In genomic region chr6:155313602-155314091, GRCh38 we compare ENCODE assay signal across 8 cellular contexts. TPM values are rescaled to one million over a fixed set of nuclear protein-coding genes. Genes with fewer than 3 reads are reported as not detected.
DNase-seq lines count a peak whose midpoint lies in the region; ATAC-seq and TF ChIP-seq lines count a peak whose summit lies in the region.

No MANE protein-coding gene starts in this region.

- no peaks in the 10 kb centered on the region for H3K9me3 Mint-ChIP-seq in activated CD4-positive, alpha-beta memory T cell treated with anti-CD3 and anti-CD28 coated beads, Interleukin-2, amount 10 ng/mL, durations not matched to agents 7 days and 5 days

- H3K4me1 ChIP-seq in KMS-11 (ENCODE audit: low read depth, poor library complexity, severe bottlenecking) (peaks cover 15% of the 10 kb centered on the region), right cardiac atrium (ENCODE audit: control insufficient read depth, insufficient read depth, low read length) (no peaks in the 10 kb centered on the region)

- H3K27me3 Mint-ChIP-seq in activated CD4-positive, alpha-beta memory T cell treated with anti-CD3 and anti-CD28 coated beads, Interleukin-2, amount 10 ng/mL, durations not matched to agents 7 days and 5 days = no peaks in the 10 kb centered on the region

- POLR2A ChIA-PET in activated CD4-positive, alpha-beta memory T cell treated with anti-CD3 and anti-CD28 coated beads, Interleukin-2, amount 10 ng/mL, durations not matched to agents 7 days and 5 days (lab: Charles Lee) = interaction anchor here (0.9 to 5.3 kb wide), 8 partner anchors 10 to 1708 kb away, joined by 3 to 31 read pairs (median 12); no protein-coding TSS in a partner anchor

- DNase-seq in activated CD4-positive, alpha-beta memory T cell treated with anti-CD3 and anti-CD28 coated beads, Interleukin-2, amount 10 ng/mL, durations not matched to agents 7 days and 5 days = no peak
- DNase-seq in right cardiac atrium = peak in 1 of 3 donors; percentile 38
- DNase-seq in dedifferentiated amniotic fluid mesenchymal stem cell (ENCODE audit: extremely low spot score) = no peak
- DNase-seq in midbrain (lab: John Stamatoyannopoulos, UW) = no peak

- WGBS in right cardiac atrium = under 1% methylated on average over 15 of the region's 15 CpGs

- no peaks in the 10 kb centered on the region for H3K36me3 ChIP-seq in KMS-11 (ENCODE audit: insufficient read depth)

- H3K4me2 ChIP-seq in KMS-11 = peak overlapping the region; percentile 85

- CTCF ChIA-PET in activated CD4-positive, alpha-beta memory T cell treated with anti-CD3 and anti-CD28 coated beads, Interleukin-2, amount 10 ng/mL, durations not matched to agents 7 days and 5 days (lab: Charles Lee) = interaction anchor here (1.3 kb wide), 1 partner anchor 160 kb away, joined by 7 read pairs; no protein-coding TSS in a partner anchor

- no peaks in the 10 kb centered on the region for H3K27me3 ChIP-seq in KMS-11 (ENCODE audit: insufficient read depth, low read depth)
- H3K27me3 ChIP-seq in right cardiac atrium (ENCODE audit: control insufficient read depth, insufficient read depth) = no peaks in the 10 kb centered on the region

- H3K79me2 ChIP-seq in KMS-11 (ENCODE audit: insufficient read depth, low read depth) = no peaks in the 10 kb centered on the region; the same call in 1 of the 2 replicates

- peak overlapping the region; percentile 92 for H3K27ac Mint-ChIP-seq in activated CD4-positive, alpha-beta memory T cell treated with anti-CD3 and anti-CD28 coated beads, Interleukin-2, amount 10 ng/mL, durations not matched to agents 7 days and 5 days

- peak overlapping the region; percentile 67 for H3K9ac ChIP-seq in KMS-11

- ATAC-seq in GM21619 (IDR thresholded peaks at IDR 0.05; ENCODE audit: unreplicated experiment) = peak; percentile 7
- no peak for ATAC-seq in right cardiac atrium

- H3K36me3 Mint-ChIP-seq in activated CD4-positive, alpha-beta memory T cell treated with anti-CD3 and anti-CD28 coated beads, Interleukin-2, amount 10 ng/mL, durations not matched to agents 7 days and 5 days (ENCODE audit: low read depth) = peaks cover 28% of the 10 kb centered on the region

- intact Hi-C loops in right cardiac atrium (cut with DNase I) = loop anchor here in 1 of 4 donors (10.0 kb wide), 1 partner anchor 139 kb away; no protein-coding TSS in a partner anchor

- peak overlapping the region; percentile 48 for H3K4me3 ChIP-seq in GM12875 (ENCODE audit: low read depth, low read length)
- H3K4me3 ChIP-seq in KMS-11 (IDR thresholded peaks at IDR 0.05; ENCODE audit: insufficient read depth, low read depth, low read length) = no peak overlapping the region
- peak overlapping the region; percentile 51 for H3K4me3 ChIP-seq in right cardiac atrium (ENCODE audit: low read length)
- peak overlapping the region; percentile 72 to 89 (median 82) for H3K4me3 ChIP-seq in skin epidermis

- H3K27ac ChIP-seq in KMS-11 = peak overlapping the region; percentile 53
- peak overlapping the region; percentile 27 for H3K27ac ChIP-seq in right cardiac atrium (ENCODE audit: low read length)
- peak overlapping the region; percentile 26 to 92 (median 84) for H3K27ac ChIP-seq in skin epidermis

- H3K4me3 Mint-ChIP-seq in activated CD4-positive, alpha-beta memory T cell treated with anti-CD3 and anti-CD28 coated beads, Interleukin-2, amount 10 ng/mL, durations not matched to agents 7 days and 5 days = peak overlapping the region; percentile 85

- peaks cover 44% of the 10 kb centered on the region for H3K4me1 Mint-ChIP-seq in activated CD4-positive, alpha-beta memory T cell treated with anti-CD3 and anti-CD28 coated beads, Interleukin-2, amount 10 ng/mL, durations not matched to agents 7 days and 5 days

- TF ChIP-seq CTCF in GM12875 (IDR thresholded peaks at IDR 0.05; ENCODE audit: borderline replicate concordance, insufficient read depth, low read depth, low read length) (no peak), KMS-11 (conservative IDR thresholded peaks at IDR 0.05; ENCODE audit: low read depth, low read length) (no peak)

- no peaks in the 10 kb centered on the region for H3K9me3 ChIP-seq in right cardiac atrium (ENCODE audit: control insufficient read depth, low read length)

- H4K20me1 ChIP-seq in KMS-11 (ENCODE audit: insufficient read depth) = no peaks in the 10 kb centered on the region

- H2AFZ ChIP-seq in KMS-11 (ENCODE audit: low read depth) = peak overlapping the region; percentile 89

RNA-seq across cellular contexts. Expression of gene TFB1M, which starts 0.6 kb away (rescaled TPM):
- total RNA-seq in activated CD4-positive, alpha-beta memory T cell treated with anti-CD3 and anti-CD28 coated beads, Interleukin-2, amount 10 ng/mL, durations not matched to agents 7 days and 5 days = 10 to 100 TPM; 24.6 to 28.1 TPM
- 10 to 100 TPM; 19.3 to 20.6 (median 20.2) TPM for total RNA-seq in right cardiac atrium
- 13.2 TPM for polyA plus RNA-seq in right cardiac atrium

RNA-seq across cellular contexts. Expression of gene CLDN20, which starts 49.8 kb away (rescaled TPM):
- not detected for total RNA-seq in activated CD4-positive, alpha-beta memory T cell treated with anti-CD3 and anti-CD28 coated beads, Interleukin-2, amount 10 ng/mL, durations not matched to agents 7 days and 5 days
- total RNA-seq in right cardiac atrium = not detected
- not detected for polyA plus RNA-seq in right cardiac atrium

Comparison
In these comparisons a context has a peak if more than half of its experiments do, and no peak if none do; other contexts are left out.
1. H3K27ac ChIP-seq: peak in every context shown above with its lines; median percentile 84 in skin epidermis; 53 in KMS-11; 27 in right cardiac atrium.